8 cellular contexts compared by ENCODE assay signal in genomic region chr4:46389301-46389761, GRCh38. TPM values are rescaled to one million over a fixed set of nuclear protein-coding genes. Genes with fewer than 3 reads are reported as not detected.
DNase-seq lines count a peak whose midpoint lies in the region; ATAC-seq and TF ChIP-seq lines count a peak whose summit lies in the region.

No MANE protein-coding gene starts in this region.

- H3K9me3 ChIP-seq in iPS-18a (ENCODE audit: control insufficient read depth, low read depth, low read length) (no peaks in the 10 kb centered on the region), sigmoid colon (no peaks in the 10 kb centered on the region)

- H3K4me1 Mint-ChIP-seq in WTC11: peaks cover 19% of the 10 kb centered on the region

- H3K4me3 ChIP-seq in iPS-18a (ENCODE audit: low read length): peak overlapping the region; percentile 68
- H3K4me3 ChIP-seq in sigmoid colon: peak overlapping the region; percentile 15 to 47 (median 44)

- H3K36me3 Mint-ChIP-seq in WTC11: no peaks in the 10 kb centered on the region

- TF ChIP-seq POLR2A in sigmoid colon (IDR thresholded peaks at IDR 0.05): no peak

- intact Hi-C loops in sigmoid colon (cut with DNase I): no loop called here

- no peak overlapping the region for H3K27ac ChIP-seq in iPS-18a (ENCODE audit: low read length)
- peak overlapping the region in 2 of 4 donors; percentile 14 to 25 for H3K27ac ChIP-seq in sigmoid colon

- DNase-seq in HEK293T (ENCODE audit: extremely low spot score) (peak; percentile 7), WTC11 (ENCODE audit: low spot score) (peak; percentile 24), sigmoid colon (no peak), SKM-1 treated with dmso at 0.1 percent for 144 hours (lab: John Stamatoyannopoulos, UW; ENCODE audit: unreplicated experiment) (no peak), SW 1271 (lab: John Stamatoyannopoulos, UW) (no peak)
- DNase-seq in activated CD4-positive, alpha-beta T cell treated with anti-CD3 and anti-CD28 coated beads for 4 hours: no peak

- H3K4me1 ChIP-seq in iPS-18a (ENCODE audit: control insufficient read depth, low read depth, low read length): no peaks in the 10 kb centered on the region
- peaks cover 0 to 27% (median 12%) of the 10 kb centered on the region in 4 donors for H3K4me1 ChIP-seq in sigmoid colon

- no peak for TF ChIP-seq EP300 in sigmoid colon (IDR thresholded peaks at IDR 0.05)

- no peak overlapping the region for H3K27ac Mint-ChIP-seq in WTC11

- CTCF ChIA-PET in HEK293T (lab: Yijun Ruan, JAX): interaction anchor here (1.1 kb wide), 1 partner anchor 258 kb away, joined by 5 read pairs; no protein-coding TSS in a partner anchor
- CTCF ChIA-PET in WTC11 (lab: Charles Lee): interaction anchor here (0.6 to 4.1 kb wide), 3 partner anchors 61 to 936 kb away, joined by 3 to 42 read pairs (median 28); no protein-coding TSS in a partner anchor

- no peak for TF ChIP-seq CTCF in WTC11 (IDR thresholded peaks at IDR 0.05)
- no peak for TF ChIP-seq CTCF in sigmoid colon (IDR thresholded peaks at IDR 0.05)

- ATAC-seq in WTC11 (peak; percentile 51), HG03354 (IDR thresholded peaks at IDR 0.05; ENCODE audit: poor library complexity, severe bottlenecking, unreplicated experiment) (no peak)

- peak overlapping the region; percentile 90 for H3K4me3 Mint-ChIP-seq in WTC11

- H3K36me3 ChIP-seq in iPS-18a (ENCODE audit: control insufficient read depth, low read depth, low read length) (no peaks in the 10 kb centered on the region), sigmoid colon (no peaks in the 10 kb centered on the region)

- H3K9me3 Mint-ChIP-seq in WTC11: no peaks in the 10 kb centered on the region

- no peak overlapping the region for H3K9ac ChIP-seq in iPS-18a (ENCODE audit: low read length)

- WGBS in sigmoid colon, 2 donors: 0 to 2% methylated on average over 25 of the region's 25 CpGs

- POLR2A ChIA-PET in HEK293T (lab: Yijun Ruan, JAX): no interaction called here
- POLR2A ChIA-PET in WTC11 (lab: Charles Lee): no interaction called here

- peaks cover 47% of the 10 kb centered on the region for H3K27me3 ChIP-seq in iPS-18a (ENCODE audit: control insufficient read depth, insufficient read depth, low read length)
- peaks cover 9 to 74% (median 12%) of the 10 kb centered on the region in 3 donors for H3K27me3 ChIP-seq in sigmoid colon

- H3K27me3 Mint-ChIP-seq in WTC11 (ENCODE audit: low read depth): peaks cover 58% of the 10 kb centered on the region

TF ChIP-seq in HEK293T, 16 proteins besides CTCF, POLR2A, EP300 and RAD21:
- TF ChIP-seq HDGF (IDR thresholded peaks at IDR 0.05; ENCODE audit: borderline replicate concordance): no peak
- TF ChIP-seq LEF1 (IDR thresholded peaks at IDR 0.05; ENCODE audit: borderline replicate concordance): no peak
- TF ChIP-seq SUZ12 (IDR thresholded peaks at IDR 0.05): no peak
- no peak for TF ChIP-seq L3MBTL2 (conservative IDR thresholded peaks at IDR 0.05)
- TF ChIP-seq SP1 (IDR thresholded peaks at IDR 0.05): no peak
- TF ChIP-seq CTBP1 (IDR thresholded peaks at IDR 0.05; ENCODE audit: borderline replicate concordance): no peak
- no peak for TF ChIP-seq ZNF384 (IDR thresholded peaks at IDR 0.05)
- no peak for TF ChIP-seq NFRKB (IDR thresholded peaks at IDR 0.05)
- no peak for TF ChIP-seq TARDBP (IDR thresholded peaks at IDR 0.05)
- no peak for TF ChIP-seq FOXM1 (IDR thresholded peaks at IDR 0.05; ENCODE audit: borderline replicate concordance)
- TF ChIP-seq FOXK2 (IDR thresholded peaks at IDR 0.05): no peak
- no peak for TF ChIP-seq FOXA1 (IDR thresholded peaks at IDR 0.05)
- TF ChIP-seq ELF4 (IDR thresholded peaks at IDR 0.05): no peak

TF ChIP-seq in WTC11, 78 proteins besides CTCF, POLR2A, EP300 and RAD21:
- TF ChIP-seq ATF3 (CRISPR knock-in tag; conservative IDR thresholded peaks at IDR 0.05) (no peak), ZBTB21 (CRISPR knock-in tag; IDR thresholded peaks at IDR 0.05; ENCODE audit: borderline replicate concordance) (no peak), E2F4 (CRISPR knock-in tag; IDR thresholded peaks at IDR 0.05; ENCODE audit: borderline replicate concordance, low read depth) (no peak), TCF7 (CRISPR knock-in tag; IDR thresholded peaks at IDR 0.05; ENCODE audit: low read depth) (no peak), GTF2I (CRISPR knock-in tag; conservative IDR thresholded peaks at IDR 0.05) (no peak), NFYB (CRISPR knock-in tag; conservative IDR thresholded peaks at IDR 0.05; ENCODE audit: low read depth) (no peak), ZNF425 (CRISPR knock-in tag; conservative IDR thresholded peaks at IDR 0.05) (no peak), CBFB (CRISPR knock-in tag; IDR thresholded peaks at IDR 0.05; ENCODE audit: low read depth) (no peak), E2F5 (CRISPR knock-in tag; IDR thresholded peaks at IDR 0.05) (no peak), USF1 (CRISPR knock-in tag; IDR thresholded peaks at IDR 0.05) (no peak), CREB1 (CRISPR knock-in tag; IDR thresholded peaks at IDR 0.05) (no peak), HMGA2 (CRISPR knock-in tag; IDR thresholded peaks at IDR 0.05) (no peak), RORB (CRISPR knock-in tag; IDR thresholded peaks at IDR 0.05) (no peak), ZNF396 (CRISPR knock-in tag; IDR thresholded peaks at IDR 0.05; ENCODE audit: borderline replicate concordance) (no peak), TP53 (CRISPR knock-in tag; IDR thresholded peaks at IDR 0.05) (no peak), ZNF512 (CRISPR knock-in tag; IDR thresholded peaks at IDR 0.05; ENCODE audit: borderline replicate concordance) (no peak)

RNA-seq across cellular contexts. Expression of gene GABRA2, which starts 0.6 kb away (rescaled TPM):
- 1.0 to 2.0 TPM (median 1.3 TPM) in 3 replicates for total RNA-seq in WTC11 (2021)
- 1 to 10 TPM in 3 of 4 donors, under 1 TPM in 1; 0.95 to 9.3 (median 2.6) TPM for total RNA-seq in sigmoid colon
- 1 to 10 TPM in 1 of 3 donors, under 1 TPM in 2; 0.60 to 1.1 (median 0.69) TPM for polyA plus RNA-seq in sigmoid colon

Comparison
In these comparisons a context has a peak if more than half of its experiments do, and no peak if none do; other contexts are left out.
1. DNase-seq: peak in HEK293T (single experiment) and WTC11 (single experiment); none in sigmoid colon (single experiment), SKM-1 treated with dmso at 0.1 percent for 144 hours (single experiment), SW 1271 (0 of 2) and activated CD4-positive, alpha-beta T cell treated with anti-CD3 and anti-CD28 coated beads for 4 hours (0 of 2).